ENCODE assay signal across 7 cellular contexts in genomic region chr1:94481473-94481933, GRCh38.
DNase-seq lines count a peak whose midpoint lies in the region; ATAC-seq and TF ChIP-seq lines count a peak whose summit lies in the region.

No MANE protein-coding gene starts in this region.

- no peak overlapping the region for H3K27ac ChIP-seq in Panc1 (ENCODE audit: low read length)
- H3K27ac ChIP-seq in cardiac muscle cell, result no peak overlapping the region
- H3K27ac ChIP-seq in prostate gland, result no peak overlapping the region

- intact Hi-C loops in Panc1 (cut with micrococcal nuclease; ENCODE audit: unreplicated experiment) (loop anchor here (5.0 kb wide), 1 partner anchor 326 kb away; no protein-coding TSS in a partner anchor), prostate gland (cut with DNase I) (loop anchor here (5.0 kb wide), 1 partner anchor 321 kb away; no protein-coding TSS in a partner anchor)

- ATAC-seq in GM21786 (IDR thresholded peaks at IDR 0.05; ENCODE audit: unreplicated experiment) (peak; percentile 93), Panc1 (peak; percentile 90)

- TF ChIP-seq CTCF in GM06990 (IDR thresholded peaks at IDR 0.05; ENCODE audit: insufficient read depth, low read length, poor library complexity, severe bottlenecking), result peak; percentile 88
- peak; percentile 80 for TF ChIP-seq CTCF in Panc1 (IDR thresholded peaks at IDR 0.05)
- peak; percentile 90 for TF ChIP-seq CTCF in cardiac muscle cell (IDR thresholded peaks at IDR 0.05; ENCODE audit: low read depth, low read length)
- TF ChIP-seq CTCF in prostate gland (IDR thresholded peaks at IDR 0.05), result peak; percentile 48 to 75 (median 67)

- H3K27ac Mint-ChIP-seq in activated naive CD4-positive, alpha-beta T cell treated with anti-CD3 and anti-CD28 coated beads, Interleukin-2, amount 10 ng/mL, durations not matched to agents 7 days and 5 days, result no peak overlapping the region

- H3K9me3 ChIP-seq in Panc1 (ENCODE audit: control insufficient read depth, insufficient read depth, low read depth, low read length), result no peaks in the 10 kb centered on the region
- no peaks in the 10 kb centered on the region for H3K9me3 ChIP-seq in cardiac muscle cell (ENCODE audit: low read depth)
- H3K9me3 ChIP-seq in prostate gland, result no peaks in the 10 kb centered on the region

- POLR2A ChIA-PET in Panc1 (lab: Charles Lee), result no interaction called here

- H3K36me3 ChIP-seq in GM06990 (ENCODE audit: control insufficient read depth, insufficient read depth, low read length) (no peaks in the 10 kb centered on the region), Panc1 (ENCODE audit: control insufficient read depth, insufficient read depth, low read length) (no peaks in the 10 kb centered on the region; the same call in 1 of the 2 replicates), cardiac muscle cell (peaks cover 13% of the 10 kb centered on the region), prostate gland (no peaks in the 10 kb centered on the region)

- H3K4me3 Mint-ChIP-seq in activated naive CD4-positive, alpha-beta T cell treated with anti-CD3 and anti-CD28 coated beads, Interleukin-2, amount 10 ng/mL, durations not matched to agents 7 days and 5 days, result no peak overlapping the region

- no peak for TF ChIP-seq POLR2A in prostate gland (IDR thresholded peaks at IDR 0.05)

- CTCF ChIA-PET in Panc1 (lab: Charles Lee), result no interaction called here
- CTCF ChIA-PET in activated naive CD4-positive, alpha-beta T cell treated with anti-CD3 and anti-CD28 coated beads, Interleukin-2, amount 10 ng/mL, durations not matched to agents 7 days and 5 days (lab: Charles Lee), result interaction anchor here (0.6 to 3.3 kb wide), 11 partner anchors 9 to 563 kb away, joined by 3 to 71 read pairs (median 4); no protein-coding TSS in a partner anchor

- in situ Hi-C loops in KBM-7 (cut with MboI; ENCODE audit: low pct_unique_long_range_greater_than_20kb, low sequenced_read_pairs), result no loop called here
- in situ Hi-C loops in Panc1 (cut with HindIII; ENCODE audit: low pct_unique_long_range_greater_than_20kb, low sequenced_read_pairs), result no loop called here

- no TSS peak for BruUV-seq in Panc1 (replicated peaks; lab: Mats Ljungman, UMichigan)

- no peaks in the 10 kb centered on the region for H3K27me3 Mint-ChIP-seq in activated naive CD4-positive, alpha-beta T cell treated with anti-CD3 and anti-CD28 coated beads, Interleukin-2, amount 10 ng/mL, durations not matched to agents 7 days and 5 days

- peak; percentile 16 for DNase-seq in GM06990 (ENCODE audit: extremely low read depth, insufficient read length)
- peak; percentile 83 for DNase-seq in KBM-7
- DNase-seq in Panc1 (ENCODE audit: low read depth, low spot score), result peak; percentile 43
- peak; percentile 47 for DNase-seq in activated naive CD4-positive, alpha-beta T cell treated with anti-CD3 and anti-CD28 coated beads, Interleukin-2, amount 10 ng/mL, durations not matched to agents 7 days and 5 days
- DNase-seq in cardiac muscle cell (ENCODE audit: low read depth in 1 of 2, low spot score in 1 of 2), result peak; percentile 72 to 83
- peak; percentile 46 for DNase-seq in prostate gland (ENCODE audit: low spot score)

- WGBS in prostate gland, result 10% methylated on average over 4 of the region's 4 CpGs

- no peaks in the 10 kb centered on the region for H3K9me3 Mint-ChIP-seq in activated naive CD4-positive, alpha-beta T cell treated with anti-CD3 and anti-CD28 coated beads, Interleukin-2, amount 10 ng/mL, durations not matched to agents 7 days and 5 days

- H3K36me3 Mint-ChIP-seq in activated naive CD4-positive, alpha-beta T cell treated with anti-CD3 and anti-CD28 coated beads, Interleukin-2, amount 10 ng/mL, durations not matched to agents 7 days and 5 days, result peaks cover 11% of the 10 kb centered on the region

- H3K4me3 ChIP-seq in GM06990 (replicated peaks; ENCODE audit: low read depth, low read length), result no peak overlapping the region
- H3K4me3 ChIP-seq in Panc1 (ENCODE audit: low read depth in 2 of 2, low read length in 2 of 2), result no peak overlapping the region
- no peak overlapping the region for H3K4me3 ChIP-seq in cardiac muscle cell
- no peak overlapping the region for H3K4me3 ChIP-seq in prostate gland

- no peaks in the 10 kb centered on the region for H3K4me1 ChIP-seq in Panc1 (ENCODE audit: control insufficient read depth, insufficient read depth, low read length)
- H3K4me1 ChIP-seq in cardiac muscle cell (ENCODE audit: low read depth), result no peaks in the 10 kb centered on the region
- H3K4me1 ChIP-seq in prostate gland (replicated peaks), result no peaks in the 10 kb centered on the region

- H3K4me1 Mint-ChIP-seq in activated naive CD4-positive, alpha-beta T cell treated with anti-CD3 and anti-CD28 coated beads, Interleukin-2, amount 10 ng/mL, durations not matched to agents 7 days and 5 days, result no peaks in the 10 kb centered on the region

- no peaks in the 10 kb centered on the region for H3K27me3 ChIP-seq in GM06990 (replicated peaks; ENCODE audit: control insufficient read depth, insufficient read depth, low read length)
- H3K27me3 ChIP-seq in Panc1 (ENCODE audit: control insufficient read depth, insufficient read depth, low read length), result no peaks in the 10 kb centered on the region
- no peaks in the 10 kb centered on the region for H3K27me3 ChIP-seq in cardiac muscle cell
- H3K27me3 ChIP-seq in prostate gland (replicated peaks; ENCODE audit: insufficient read depth), result no peaks in the 10 kb centered on the region

Comparison
In these comparisons a context has a peak if more than half of its experiments do, and no peak if none do; other contexts are left out.
1. DNase-seq: peak in every context shown above with its lines; median percentile 83 in KBM-7; 78 in cardiac muscle cell; 47 in activated naive CD4-positive, alpha-beta T cell treated with anti-CD3 and anti-CD28 coated beads, Interleukin-2, amount 10 ng/mL, durations not matched to agents 7 days and 5 days; 46 in prostate gland; 43 in Panc1; 16 in GM06990.